8 cellular contexts compared by ENCODE assay signal in the genomic region with DNA sequence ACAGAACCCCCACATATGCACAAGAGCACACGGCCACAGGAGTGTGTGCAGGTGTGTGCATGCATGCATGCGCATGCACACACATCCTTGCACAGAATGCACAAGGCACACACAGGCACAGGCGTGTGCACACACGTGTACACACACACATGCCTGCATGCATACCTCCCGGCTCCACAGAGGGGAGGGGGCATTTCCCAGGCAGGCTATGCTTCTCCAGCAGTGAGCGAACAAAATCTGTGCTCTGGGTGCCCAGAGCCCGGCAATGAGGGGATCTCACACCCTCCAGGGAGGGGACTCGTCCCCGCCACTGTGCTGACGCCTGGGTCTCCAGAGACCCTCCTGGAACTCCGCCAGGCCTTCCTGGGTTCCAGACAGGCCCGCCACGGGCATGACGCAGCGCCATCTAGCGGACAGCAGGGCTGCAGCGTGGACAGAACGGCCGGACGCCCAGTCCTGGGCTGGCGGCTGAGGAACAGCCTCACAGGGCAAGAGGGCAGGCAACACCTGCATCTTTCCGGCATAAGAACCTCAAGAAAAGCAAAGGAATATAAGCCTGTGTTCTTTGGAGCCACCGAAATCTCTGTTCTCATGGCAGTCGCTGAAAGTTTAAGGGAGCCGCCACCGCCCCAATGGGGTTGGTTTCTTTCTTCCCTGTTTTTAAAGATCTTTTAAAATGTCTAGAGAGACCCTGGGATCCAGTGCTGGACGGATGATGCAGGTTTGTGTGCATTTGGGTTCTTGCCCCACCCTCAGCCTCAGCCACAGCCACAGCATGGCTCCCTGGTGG.
A peak's percentile ranks its signal among the peaks of the same experiment; 100 is the strongest.
DNase-seq lines count a peak whose midpoint lies in the region; ATAC-seq, FAIRE-seq and TF ChIP-seq lines count a peak whose summit lies in the region.

No MANE protein-coding gene starts in this region.

- CTCF ChIA-PET in A673 (lab: Charles Lee), result interaction anchor here (1.0 kb wide), 1 partner anchor 255 kb away, joined by 3 read pairs; no protein-coding TSS in a partner anchor

- POLR2A ChIA-PET in A673 (lab: Charles Lee; ENCODE audit: low non-redundant PET), result no interaction called here

- no peaks in the 10 kb centered on the region for H3K36me3 ChIP-seq in A673 (ENCODE audit: insufficient read depth, low read length, poor library complexity, severe bottlenecking)
- no peaks in the 10 kb centered on the region for H3K36me3 ChIP-seq in pancreas

- ATAC-seq in pancreas, result peak; percentile 90 to 97 (median 91)
- ATAC-seq in HG02588 (IDR thresholded peaks at IDR 0.05; ENCODE audit: unreplicated experiment), result no peak
- ATAC-seq in GM19023 (IDR thresholded peaks at IDR 0.05; ENCODE audit: unreplicated experiment), result no peak

- peaks cover 60% of the 10 kb centered on the region for H3K4me1 ChIP-seq in A673 (ENCODE audit: insufficient read depth, low read length, poor library complexity, severe bottlenecking)
- no peaks in the 10 kb centered on the region for H3K4me1 ChIP-seq in pancreas

- peak; percentile 100 for TF ChIP-seq CTCF in A673 (conservative IDR thresholded peaks at IDR 0.05; ENCODE audit: low read depth, low read length)
- TF ChIP-seq CTCF in GM12874 (IDR thresholded peaks at IDR 0.05; ENCODE audit: insufficient read depth, low read depth, low read length), result peak; percentile 58
- peak; percentile 89 to 96 (median 93) for TF ChIP-seq CTCF in pancreas (IDR thresholded peaks at IDR 0.05)

- 21 to 22% methylated on average over 26 to 27 of the region's 27 CpGs for WGBS in pancreas, 2 donors

- H3K27me3 ChIP-seq in A673 (replicated peaks; ENCODE audit: insufficient read depth, low read depth, low read length, poor library complexity) (no peaks in the 10 kb centered on the region), pancreas (no peaks in the 10 kb centered on the region)

- H3K9me3 ChIP-seq in A673 (ENCODE audit: low read depth, low read length, poor library complexity, severe bottlenecking) (no peaks in the 10 kb centered on the region), pancreas (no peaks in the 10 kb centered on the region)

- peak overlapping the region; percentile 93 for H3K27ac ChIP-seq in A673 (ENCODE audit: low read depth, low read length, poor library complexity, severe bottlenecking)
- no peak overlapping the region for H3K27ac ChIP-seq in pancreas

- intact Hi-C loops in A673 (cut with micrococcal nuclease; ENCODE audit: unreplicated experiment), result loop anchor here (1.0 kb wide), 1 partner anchor 258 kb away; no protein-coding TSS in a partner anchor
- intact Hi-C loops in pancreas (cut with DNase I), result loop anchor here in 2 of 3 donors (5.0 kb wide), 1 partner anchor 257 kb away; a partner anchor contains a TSS

- no peak overlapping the region for H3K4me3 ChIP-seq in A673 (ENCODE audit: low read depth, low read length, poor library complexity, severe bottlenecking)
- no peak overlapping the region for H3K4me3 ChIP-seq in pancreas

- FAIRE-seq in pancreas (lab: Jason Lieb, UNC), result no peak

- BruUV-seq in A673 (replicated peaks; lab: Mats Ljungman, UMichigan), result no TSS peak

- peak; percentile 87 for DNase-seq in A673 (ENCODE audit: low spot score)
- DNase-seq in NCI-H69 (lab: John Stamatoyannopoulos, UW), result peak; percentile 80
- DNase-seq in activated T-cell treated with anti-CD3 and anti-CD28 coated beads for 4 hours, result peak; percentile 14
- peak; percentile 3 for DNase-seq in foreskin melanocyte
- DNase-seq in pancreas, result peak; percentile 51 to 95 (median 82)

Comparison
In these comparisons a context has a peak if more than half of its experiments do, and no peak if none do; other contexts are left out.
1. DNase-seq: peak in every context shown above with its lines; median percentile 87 in A673; 82 in pancreas; 80 in NCI-H69; 14 in activated T-cell treated with anti-CD3 and anti-CD28 coated beads for 4 hours; 3 in foreskin melanocyte.
2. ATAC-seq: peak in pancreas (4 of 4); none in HG02588 (single experiment) and GM19023 (single experiment).
3. Peak in every context shown above with its lines, with median percentiles within 50 percentile points of each other: CTCF ChIP-seq.